In genomic region chr12:117155278-117156060, GRCh38 we compare ENCODE assay signal across 1 cellular context.
TF ChIP-seq lines count a peak whose summit lies in the region.

No MANE protein-coding gene starts in this region.

TF ChIP-seq in HepG2, 621 proteins besides CTCF, POLR2A, EP300 and RAD21 (continued from another document and continues in another):
- TF ChIP-seq, protein P1, sequence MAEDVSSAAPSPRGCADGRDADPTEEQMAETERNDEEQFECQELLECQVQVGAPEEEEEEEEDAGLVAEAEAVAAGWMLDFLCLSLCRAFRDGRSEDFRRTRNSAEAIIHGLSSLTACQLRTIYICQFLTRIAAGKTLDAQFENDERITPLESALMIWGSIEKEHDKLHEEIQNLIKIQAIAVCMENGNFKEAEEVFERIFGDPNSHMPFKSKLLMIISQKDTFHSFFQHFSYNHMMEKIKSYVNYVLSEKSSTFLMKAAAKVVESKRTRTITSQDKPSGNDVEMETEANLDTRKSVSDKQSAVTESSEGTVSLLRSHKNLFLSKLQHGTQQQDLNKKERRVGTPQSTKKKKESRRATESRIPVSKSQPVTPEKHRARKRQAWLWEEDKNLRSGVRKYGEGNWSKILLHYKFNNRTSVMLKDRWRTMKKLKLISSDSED (CRISPR knock-in tag; IDR thresholded peaks at IDR 0.05) = no peak
- TF ChIP-seq THAP8 (CRISPR knock-in tag; IDR thresholded peaks at IDR 0.05; ENCODE audit: borderline replicate concordance) (no peak), KLF12 (CRISPR knock-in tag; IDR thresholded peaks at IDR 0.05; ENCODE audit: borderline replicate concordance) (0 out of 2 replicates have a peak, but pooled peaks have one; percentile 28), ZMYM3 (CRISPR knock-in tag; IDR thresholded peaks at IDR 0.05) (no peak), ZNF549 (CRISPR knock-in tag; IDR thresholded peaks at IDR 0.05) (no peak), ZNF205 (CRISPR knock-in tag; IDR thresholded peaks at IDR 0.05) (peak; percentile 74; the same call in 1 of the 2 replicates), RFX1 (IDR thresholded peaks at IDR 0.05) (no peak), AHDC1 (CRISPR knock-in tag; IDR thresholded peaks at IDR 0.05; ENCODE audit: borderline replicate concordance) (no peak), ZNF709 (CRISPR knock-in tag; IDR thresholded peaks at IDR 0.05) (no peak), JUND (CRISPR knock-in tag; IDR thresholded peaks at IDR 0.05) (no peak), NRL (CRISPR knock-in tag; IDR thresholded peaks at IDR 0.05; ENCODE audit: borderline replicate concordance) (peak; percentile 63; the same call in 1 of the 2 replicates), PATZ1 (CRISPR knock-in tag; IDR thresholded peaks at IDR 0.05) (peak; percentile 87), ZNF263 (CRISPR knock-in tag; IDR thresholded peaks at IDR 0.05) (peak; percentile 96), TEF (CRISPR knock-in tag; IDR thresholded peaks at IDR 0.05) (no peak), HNF1A (IDR thresholded peaks at IDR 0.05; ENCODE audit: low read depth) (no peak), HNF1A (CRISPR knock-in tag; IDR thresholded peaks at IDR 0.05; ENCODE audit: borderline replicate concordance) (no peak), ERF (CRISPR knock-in tag; IDR thresholded peaks at IDR 0.05) (peak; percentile 71), BCL3 (CRISPR knock-in tag; IDR thresholded peaks at IDR 0.05) (0 out of 2 replicates have a peak, but pooled peaks have one; percentile 33), ZBTB33 (CRISPR knock-in tag; IDR thresholded peaks at IDR 0.05) (no peak; the same call in 1 of the 2 replicates), BCLAF1 (IDR thresholded peaks at IDR 0.05) (no peak), JARID2 (CRISPR knock-in tag; IDR thresholded peaks at IDR 0.05; ENCODE audit: insufficient replicate concordance) (no peak), ZNF496 (CRISPR knock-in tag; IDR thresholded peaks at IDR 0.05; ENCODE audit: insufficient replicate concordance) (no peak), ZBTB49 (CRISPR knock-in tag; IDR thresholded peaks at IDR 0.05; ENCODE audit: borderline replicate concordance) (no peak), ZNF558 (CRISPR knock-in tag; IDR thresholded peaks at IDR 0.05; ENCODE audit: borderline replicate concordance) (no peak), HES4 (CRISPR knock-in tag; IDR thresholded peaks at IDR 0.05; ENCODE audit: borderline replicate concordance) (no peak), ZFP41 (CRISPR knock-in tag; IDR thresholded peaks at IDR 0.05; ENCODE audit: borderline replicate concordance) (no peak)
